Comparison of ENCODE assay signal across 8 cellular contexts in the genomic region with DNA sequence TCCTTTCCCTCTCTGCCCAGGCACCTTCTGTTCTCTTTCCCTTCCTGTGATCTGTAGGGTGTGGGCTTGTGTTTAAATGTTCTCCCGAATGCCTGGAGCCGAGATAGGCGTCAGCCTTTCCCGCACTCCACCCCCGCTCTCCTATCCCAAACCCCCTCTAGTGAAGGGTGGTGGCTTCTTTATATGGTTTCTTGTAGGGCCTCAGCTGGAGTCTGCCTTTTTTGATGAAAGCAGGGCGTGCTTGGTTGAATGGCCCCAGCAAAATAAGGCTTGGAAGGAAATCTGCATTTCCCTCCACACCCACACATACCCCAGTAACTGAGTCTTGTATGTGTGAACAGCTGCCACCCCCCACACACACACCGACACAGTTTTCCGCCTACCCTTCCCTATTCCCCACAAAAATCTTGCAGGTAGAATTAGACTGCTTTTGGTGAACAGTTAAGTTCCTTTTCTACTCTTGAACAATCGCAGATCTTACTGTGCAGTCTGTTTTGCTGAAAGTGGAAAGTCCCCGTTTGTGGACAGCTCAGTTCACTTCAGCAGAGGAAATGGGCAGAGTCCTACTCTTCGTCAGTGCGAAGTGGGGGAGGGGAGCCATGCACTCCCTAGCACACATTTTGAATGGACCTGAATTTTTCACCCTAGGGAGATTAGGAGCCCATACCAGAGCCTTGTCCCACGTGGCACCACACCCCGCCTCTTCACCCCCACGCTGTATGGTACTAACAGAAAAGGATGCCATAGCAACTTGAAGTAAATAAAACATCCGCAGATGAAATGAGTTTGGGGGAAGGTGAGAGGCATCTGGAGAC.
DNase-seq lines count a peak whose midpoint lies in the region; ATAC-seq and TF ChIP-seq lines count a peak whose summit lies in the region.

No MANE protein-coding gene starts in this region.

- H3K9me3 ChIP-seq in iPS-18a (ENCODE audit: control insufficient read depth, low read depth, low read length), result no peaks in the 10 kb centered on the region

- peaks cover 18% of the 10 kb centered on the region for H3K4me1 ChIP-seq in iPS-18a (ENCODE audit: control insufficient read depth, low read depth, low read length)

- H3K27me3 ChIP-seq in iPS-18a (ENCODE audit: control insufficient read depth, insufficient read depth, low read length), result no peaks in the 10 kb centered on the region

- peaks cover 32% of the 10 kb centered on the region for H3K36me3 ChIP-seq in iPS-18a (ENCODE audit: control insufficient read depth, low read depth, low read length)

- peak overlapping the region; percentile 98 for H3K9ac ChIP-seq in iPS-18a (ENCODE audit: low read length)

- TF ChIP-seq CTCF in LNCaP clone FGC (IDR thresholded peaks at IDR 0.05; ENCODE audit: control insufficient read depth, extremely low read depth, insufficient read depth) (no peak), astrocyte of the cerebellum (IDR thresholded peaks at IDR 0.05; ENCODE audit: low read depth, low read length, missing control alignments) (peak; percentile 4)

- DNase-seq in SKM-1 treated with dmso at 0.1 percent for 144 hours (lab: John Stamatoyannopoulos, UW; ENCODE audit: unreplicated experiment), result peak; percentile 29
- DNase-seq in SKM-1 (lab: John Stamatoyannopoulos, UW; ENCODE audit: unreplicated experiment), result no peak
- no peak for DNase-seq in LNCaP clone FGC (ENCODE audit: low read depth)
- peak; percentile 82 for DNase-seq in T-helper 22 cell (ENCODE audit: low read depth)
- peak; percentile 33 for DNase-seq in astrocyte of the cerebellum (ENCODE audit: low read depth)

- in situ Hi-C loops in astrocyte of the cerebellum (cut with HindIII; ENCODE audit: low sequenced_read_pairs), result no loop called here

- H3K27ac ChIP-seq in iPS-18a (ENCODE audit: low read length) (peak overlapping the region; percentile 94), skin epidermis (peak overlapping the region; percentile 8 to 99 (median 96))

- H3K4me3 ChIP-seq in LNCaP clone FGC (ENCODE audit: low read depth, low read length) (peak overlapping the region; percentile 78), astrocyte of the cerebellum (ENCODE audit: low read depth, low read length) (peak overlapping the region; percentile 54), iPS-18a (ENCODE audit: low read length) (peak overlapping the region; percentile 84), skin epidermis (peak overlapping the region; percentile 56 to 82 (median 61))

- no peak for ATAC-seq in GM18498 (IDR thresholded peaks at IDR 0.05; ENCODE audit: unreplicated experiment)

Comparison
In these comparisons a context has a peak if more than half of its experiments do, and no peak if none do; other contexts are left out.
1. DNase-seq: peak in SKM-1 treated with dmso at 0.1 percent for 144 hours (single experiment), T-helper 22 cell (single experiment) and astrocyte of the cerebellum (single experiment); none in SKM-1 (single experiment) and LNCaP clone FGC (single experiment).
2. Peak in every context shown above with its lines, with median percentiles within 50 percentile points of each other: H3K4me3 ChIP-seq.